31 cellular contexts compared by ENCODE assay signal in the genomic region with DNA sequence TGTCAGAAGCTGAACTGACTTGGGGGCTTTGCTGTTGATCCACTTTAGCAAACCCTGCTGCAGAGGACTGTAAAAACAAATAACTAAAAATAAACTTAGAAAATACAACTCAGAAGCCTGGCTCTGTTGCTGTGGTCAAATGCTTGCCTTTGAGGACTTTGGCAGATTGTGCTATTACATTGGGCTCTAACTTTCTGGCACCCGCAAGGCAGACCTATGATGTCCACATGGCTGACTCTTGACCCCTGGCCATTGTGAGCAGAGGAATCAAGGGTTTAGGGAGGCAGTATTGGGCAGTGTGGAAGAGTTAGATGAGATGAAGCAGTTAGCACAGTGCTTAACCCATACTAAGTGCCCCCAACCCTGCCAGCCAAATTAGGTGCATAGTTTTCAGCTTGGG. TPM values are rescaled to one million over a fixed set of nuclear protein-coding genes. Genes with fewer than 3 reads are reported as not detected.
DNase-seq lines count a peak whose midpoint lies in the region; ATAC-seq, FAIRE-seq and TF ChIP-seq lines count a peak whose summit lies in the region.
"Had no signal": no experiment of that assay in that cellular context is flagged by ENCODE, and none has a peak within 500 bp of the region (broad histone marks: within the 10 kb centered on the region; RNA-seq: fewer than 3 reads in every experiment).

No MANE protein-coding gene starts in this region.

- H3K27ac ChIP-seq in OCI-LY1 (ENCODE audit: low read depth, low read length, poor library complexity, severe bottlenecking) (peak overlapping the region; percentile 16), ascending aorta (peak overlapping the region; percentile 42 to 57), thyroid gland (peak overlapping the region; percentile 34 to 83 (median 56))
- H3K27ac ChIP-seq: BLaER1, left lung, neural progenitor cell, parathyroid adenoma, testis, vagina had no signal

- H3K4me2 ChIP-seq in OCI-LY1 (ENCODE audit: low read length), result no peak overlapping the region
- H3K4me2 ChIP-seq: BLaER1, neural progenitor cell, smooth muscle cell had no signal

- no peak for FAIRE-seq in D721Med (lab: Jason Lieb, UNC)
- FAIRE-seq: G401.6 had no signal

- no peak for DNase-seq in activated naive CD4-positive, alpha-beta T cell treated with anti-CD3 and anti-CD28 coated beads, Interleukin-2, amount 50 U/mL, for 16 hours
- DNase-seq in ascending aorta (ENCODE audit: low spot score in 2 of 2) (no peak), thyroid gland (peak in 1 of 2 donors; percentile 53), D721Med (ENCODE audit: insufficient read length, low spot score) (no peak)
- DNase-seq: activated B cell treated with CpG ODN at 0.5 μM for 24 hours; activated CD4-positive, alpha-beta T cell treated with anti-CD3 and anti-CD28 coated beads, Interleukin-2, amount 50 U/mL, for 48 hours; activated T-cell treated with anti-CD3 and anti-CD28 coated beads, Interleukin-2, amount 50 U/mL, for 48 hours; Caco-2; DMS79; erythroblast; H7; KBM-7; left lung; mesendoderm; NCI-H1105; NCI-H187 treated with DMSO at 0.1 percent for 48 hours; NCI-H2171; NCI-H510A treated with DMSO at 0.1 percent for 48 hours; retina; stimulated activated naive CD8-positive, alpha-beta T cell treated with anti-CD3 and anti-CD28 coated beads, Interleukin-15, Interleukin-2, amounts not matched to agents 100 U/mL and 50 U/mL, for 24 hours; T-helper 1 cell; testis had no signal

- no peak overlapping the region for H2AFZ ChIP-seq in OCI-LY1 (ENCODE audit: low read length)
- H2AFZ ChIP-seq: neural progenitor cell, parathyroid adenoma had no signal

- WGBS in thyroid gland, 2 donors, result 39 to 63% methylated on average over 1 of the region's 1 CpG

- peak overlapping the region; percentile 17 for H3K27ac Mint-ChIP-seq in activated naive CD4-positive, alpha-beta T cell treated with anti-CD3 and anti-CD28 coated beads, Interleukin-2, amount 50 U/mL, for 24 hours
- H3K27ac Mint-ChIP-seq: activated B cell treated with CpG ODN at 0.5 μM for 24 hours, neural progenitor cell had no signal

- TF ChIP-seq POLR2A in thyroid gland (IDR thresholded peaks at IDR 0.05), result no peak

- no peaks in the 10 kb centered on the region for H3K79me2 ChIP-seq in OCI-LY1 (ENCODE audit: insufficient read depth, low read length)

- H3K36me3 Mint-ChIP-seq in activated naive CD4-positive, alpha-beta T cell treated with anti-CD3 and anti-CD28 coated beads, Interleukin-2, amount 50 U/mL, for 24 hours, result peaks cover 35% of the 10 kb centered on the region

- H3K9me3 ChIP-seq in OCI-LY1 (ENCODE audit: low read length) (no peaks in the 10 kb centered on the region), ascending aorta (no peaks in the 10 kb centered on the region), thyroid gland (no peaks in the 10 kb centered on the region)
- H3K9me3 ChIP-seq: BLaER1, Caco-2, left lung, testis, vagina had no signal

- peaks cover 61% of the 10 kb centered on the region for H3K36me3 ChIP-seq in OCI-LY1 (ENCODE audit: insufficient read depth, low read length)
- H3K36me3 ChIP-seq in ascending aorta, result peaks cover 11 to 15% of the 10 kb centered on the region in 2 donors
- H3K36me3 ChIP-seq in thyroid gland, result peaks cover 5 to 6% of the 10 kb centered on the region in 2 donors
- H3K36me3 ChIP-seq: neural progenitor cell had no signal

- H3F3A ChIP-seq in OCI-LY1 (ENCODE audit: insufficient read depth, low read length), result no peaks in the 10 kb centered on the region

- H4K20me1 ChIP-seq in OCI-LY1 (ENCODE audit: insufficient read depth, low read length), result no peaks in the 10 kb centered on the region
- H4K20me1 ChIP-seq: BLaER1 had no signal

- no peaks in the 10 kb centered on the region for H3K27me3 ChIP-seq in OCI-LY1 (ENCODE audit: insufficient read depth, low read length)
- no peaks in the 10 kb centered on the region for H3K27me3 ChIP-seq in ascending aorta
- H3K27me3 ChIP-seq in thyroid gland, result no peaks in the 10 kb centered on the region
- H3K27me3 ChIP-seq: BLaER1, left lung, neural progenitor cell, testis, vagina had no signal

- no peak overlapping the region for H3K9ac ChIP-seq in OCI-LY1 (ENCODE audit: low read length)
- H3K9ac ChIP-seq: BLaER1, neural progenitor cell, parathyroid adenoma had no signal

- H3K9me3 Mint-ChIP-seq in activated naive CD4-positive, alpha-beta T cell treated with anti-CD3 and anti-CD28 coated beads, Interleukin-2, amount 50 U/mL, for 24 hours, result peaks cover 4% of the 10 kb centered on the region
- H3K9me3 Mint-ChIP-seq: activated B cell treated with CpG ODN at 0.5 μM for 24 hours, neural progenitor cell had no signal

- H3K9me2 ChIP-seq in OCI-LY1 (ENCODE audit: low read depth, low read length), result no peaks in the 10 kb centered on the region

- peaks cover 61% of the 10 kb centered on the region for H3K4me1 Mint-ChIP-seq in activated naive CD4-positive, alpha-beta T cell treated with anti-CD3 and anti-CD28 coated beads, Interleukin-2, amount 50 U/mL, for 24 hours
- H3K4me1 Mint-ChIP-seq: neural progenitor cell had no signal

- H3K4me3 Mint-ChIP-seq in activated naive CD4-positive, alpha-beta T cell treated with anti-CD3 and anti-CD28 coated beads, Interleukin-2, amount 50 U/mL, for 24 hours, result no peak overlapping the region
- H3K4me3 Mint-ChIP-seq: activated B cell treated with CpG ODN at 0.5 μM for 24 hours, neural progenitor cell had no signal

- H3K4me1 ChIP-seq in OCI-LY1 (ENCODE audit: insufficient read depth, low read length, severe bottlenecking), result no peaks in the 10 kb centered on the region
- H3K4me1 ChIP-seq in ascending aorta, result peaks cover 0 to 30% of the 10 kb centered on the region in 2 donors
- peaks cover 25 to 30% of the 10 kb centered on the region in 2 donors for H3K4me1 ChIP-seq in thyroid gland
- H3K4me1 ChIP-seq: Caco-2, neural progenitor cell had no signal

- no peaks in the 10 kb centered on the region for H3K27me3 Mint-ChIP-seq in activated naive CD4-positive, alpha-beta T cell treated with anti-CD3 and anti-CD28 coated beads, Interleukin-2, amount 50 U/mL, for 24 hours
- H3K27me3 Mint-ChIP-seq: activated B cell treated with CpG ODN at 0.5 μM for 24 hours had no signal

- ATAC-seq in GM18858 (IDR thresholded peaks at IDR 0.05; ENCODE audit: unreplicated experiment), result no peak
- ATAC-seq: left lung; stimulated activated naive CD8-positive, alpha-beta T cell treated with anti-CD3 and anti-CD28 coated beads, Interleukin-15, Interleukin-2, amounts not matched to agents 100 U/mL and 50 U/mL, for 24 hours had no signal

- H3K4me3 ChIP-seq in OCI-LY1 (ENCODE audit: low read depth, low read length, poor library complexity, severe bottlenecking) (no peak overlapping the region), ascending aorta (no peak overlapping the region), thyroid gland (replicated peaks in 1 of 3) (no peak overlapping the region)
- H3K4me3 ChIP-seq: BLaER1, left lung, neural progenitor cell, smooth muscle cell, testis, vagina had no signal

- intact Hi-C loops in ascending aorta (cut with DNase I) (no loop called here), thyroid gland (cut with DNase I) (no loop called here)

- TF ChIP-seq CTCF in OCI-LY1 (IDR thresholded peaks at IDR 0.05; ENCODE audit: low read length) (no peak), ascending aorta (IDR thresholded peaks at IDR 0.05) (no peak), thyroid gland (IDR thresholded peaks at IDR 0.05) (no peak), D721Med (IDR thresholded peaks at IDR 0.05; ENCODE audit: insufficient read depth, missing control alignments) (no peak)

RNA-seq across cellular contexts. Expression of a gene that starts 34.0 kb away (rescaled TPM):
- total RNA-seq in ascending aorta (56.9 TPM), thyroid gland (10 to 100 TPM; 18.0 to 42.7 (median 30.7) TPM)
